2 cellular contexts compared by ENCODE assay signal in genomic region chr5:141123396-141124135, GRCh38. TPM values are rescaled to one million over a fixed set of nuclear protein-coding genes. Genes with fewer than 3 reads are reported as not detected.
"Had no signal": no experiment of that assay in that cellular context is flagged by ENCODE, and none has a peak within 500 bp of the region (broad histone marks: within the 10 kb centered on the region; RNA-seq: fewer than 3 reads in every experiment).

No MANE protein-coding gene starts in this region.

RNA-seq across cellular contexts. Expression of gene PCDHB4, which starts 1.9 kb away (rescaled TPM):
- total RNA-seq: HT1080 had no signal

RNA-seq across cellular contexts. Expression of gene PCDHB3, which starts 23.3 kb away (rescaled TPM):
- total RNA-seq: HT1080 had no signal

RNA-seq across cellular contexts. Expression of gene PCDHB6, which starts 26.3 kb away (rescaled TPM):
- total RNA-seq: H7 had no signal
